1 cellular context compared by ENCODE assay signal in genomic region chr3:37282996-37283395, GRCh38.
TF ChIP-seq lines count a peak whose summit lies in the region.

No MANE protein-coding gene starts in this region.

TF ChIP-seq in K562, 482 proteins besides CTCF, POLR2A, EP300 and RAD21 (continued from another document):
- no peak for TF ChIP-seq HBP1 (CRISPR knock-in tag; IDR thresholded peaks at IDR 0.05)
- no peak for TF ChIP-seq PHF21A (IDR thresholded peaks at IDR 0.05; ENCODE audit: borderline replicate concordance, low read depth)
- no peak for TF ChIP-seq TCF7 (IDR thresholded peaks at IDR 0.05; ENCODE audit: borderline replicate concordance)
- TF ChIP-seq FOSL1 (tag; conservative IDR thresholded peaks at IDR 0.05): peak; percentile 76
- TF ChIP-seq CCNT2 (IDR thresholded peaks at IDR 0.05; ENCODE audit: borderline replicate concordance, extremely low read depth, insufficient read length, low read depth, low read length): no peak
- no peak for TF ChIP-seq FOXK1 (CRISPR knock-in tag; IDR thresholded peaks at IDR 0.05; ENCODE audit: borderline replicate concordance)
- TF ChIP-seq ARID1B (IDR thresholded peaks at IDR 0.05): peak; percentile 19; the same call in 1 of the 2 replicates
- TF ChIP-seq POLR2H (tag; IDR thresholded peaks at IDR 0.05; ENCODE audit: low read depth): peak; percentile 22; the same call in 1 of the 2 replicates
- no peak for TF ChIP-seq XRCC5 (IDR thresholded peaks at IDR 0.05; ENCODE audit: low read depth, low read length)
- TF ChIP-seq ZNF124 (CRISPR knock-in tag; IDR thresholded peaks at IDR 0.05): no peak
